ENCODE assay signal across 8 cellular contexts in the genomic region with DNA sequence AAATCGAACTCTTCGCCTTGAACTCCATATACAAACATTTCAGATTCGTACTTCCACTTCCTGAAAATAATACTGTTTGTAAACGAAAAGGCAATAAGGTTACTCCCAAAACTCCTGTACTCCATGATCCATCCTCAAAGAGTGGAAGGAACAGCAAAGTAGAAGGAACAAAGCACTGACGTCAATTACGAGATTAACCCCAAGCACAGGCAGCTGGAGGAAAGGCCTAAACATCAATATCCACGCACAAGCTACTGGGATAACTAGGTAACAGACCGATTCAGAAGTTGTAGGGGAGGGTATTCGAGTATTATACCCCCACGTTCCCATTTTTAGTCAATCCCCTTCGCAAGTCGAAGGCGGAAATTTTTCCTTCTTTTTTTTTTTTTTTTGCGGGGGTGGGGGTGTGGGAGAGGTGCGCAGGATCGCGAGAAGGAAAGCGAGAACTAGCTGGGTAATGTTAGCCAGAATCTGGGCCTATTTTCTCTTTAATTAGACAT. TPM values are rescaled to one million over a fixed set of nuclear protein-coding genes. Genes with fewer than 3 reads are reported as not detected.
DNase-seq lines count a peak whose midpoint lies in the region; ATAC-seq and TF ChIP-seq lines count a peak whose summit lies in the region.

No MANE protein-coding gene starts in this region.

- peaks cover 16% of the 10 kb centered on the region for H3K36me3 Mint-ChIP-seq in CD8-positive, alpha-beta T cell

- DNase-seq in CD8-positive, alpha-beta T cell, result no peak
- DNase-seq in HEK293T (ENCODE audit: extremely low spot score) (peak; percentile 31), NOMO-1 treated with DMSO at 0.1 percent for 48 hours (lab: John Stamatoyannopoulos, UW; ENCODE audit: unreplicated experiment) (peak; percentile 48), astrocyte of the cerebellum (ENCODE audit: low read depth) (peak; percentile 37), hepatic stellate cell (ENCODE audit: low spot score) (peak; percentile 54)

- peaks cover 41% of the 10 kb centered on the region for H3K4me1 ChIP-seq in CD8-positive, alpha-beta T cell (ENCODE audit: insufficient read depth, low read length)
- H3K4me1 ChIP-seq in rectal smooth muscle tissue (ENCODE audit: control insufficient read depth, insufficient read depth, low read length), result no peaks in the 10 kb centered on the region

- no peak for TF ChIP-seq CTCF in CD8-positive, alpha-beta T cell (IDR thresholded peaks at IDR 0.05)
- no peak for TF ChIP-seq CTCF in astrocyte of the cerebellum (IDR thresholded peaks at IDR 0.05; ENCODE audit: low read depth, low read length, missing control alignments)

- no peaks in the 10 kb centered on the region for H3K27me3 Mint-ChIP-seq in CD8-positive, alpha-beta T cell (ENCODE audit: low read depth)

- H3K4me3 Mint-ChIP-seq in CD8-positive, alpha-beta T cell, result peak overlapping the region; percentile 95

- H3K9ac ChIP-seq in rectal smooth muscle tissue (ENCODE audit: low read length), result peak overlapping the region; percentile 82

- peak overlapping the region; percentile 52 for H3K4me3 ChIP-seq in CD8-positive, alpha-beta T cell (ENCODE audit: low read depth, low read length)
- peak overlapping the region; percentile 93 for H3K4me3 ChIP-seq in astrocyte of the cerebellum (ENCODE audit: low read depth, low read length)
- H3K4me3 ChIP-seq in rectal smooth muscle tissue (ENCODE audit: low read length), result peak overlapping the region; percentile 87

- H3K36me3 ChIP-seq in CD8-positive, alpha-beta T cell (ENCODE audit: insufficient read depth, low read length), result no peaks in the 10 kb centered on the region
- H3K36me3 ChIP-seq in rectal smooth muscle tissue (ENCODE audit: control insufficient read depth, insufficient read depth, low read length), result no peaks in the 10 kb centered on the region

- peak overlapping the region; percentile 84 for H3K27ac ChIP-seq in CD8-positive, alpha-beta T cell (ENCODE audit: low read depth, low read length)
- H3K27ac ChIP-seq in rectal smooth muscle tissue (ENCODE audit: low read depth, low read length), result peak overlapping the region; percentile 99

- H3K9me3 ChIP-seq in CD8-positive, alpha-beta T cell (ENCODE audit: low read length), result no peaks in the 10 kb centered on the region

- peak overlapping the region; percentile 99 for H3K27ac Mint-ChIP-seq in CD8-positive, alpha-beta T cell

- in situ Hi-C loops in astrocyte of the cerebellum (cut with HindIII; ENCODE audit: low sequenced_read_pairs), result loop anchor here (5.0 kb wide), 1 partner anchor 45 kb away; no protein-coding TSS in a partner anchor

- intact Hi-C loops in CD8-positive, alpha-beta T cell (cut with DNase I, micrococcal nuclease), result loop anchor here (2.0 to 10.0 kb wide), 8 partner anchors 96 to 1945 kb away; partner anchors contain the start of genes RAD50 (in 2 of the 2), CCNI2 (in 1 of the 2), FNIP1 (in 1 of the 2) and GDF9 (in 1 of the 2)

- CTCF ChIA-PET in CD8-positive, alpha-beta T cell (lab: Charles Lee), result interaction anchor here (0.6 to 0.7 kb wide), 3 partner anchors 65 to 1776 kb away, joined by 3 to 4 read pairs (median 3); no protein-coding TSS in a partner anchor
- CTCF ChIA-PET in HEK293T (lab: Yijun Ruan, JAX), result interaction anchor here (0.7 kb wide), 1 partner anchor 154 kb away, joined by 3 read pairs; no protein-coding TSS in a partner anchor

- no peaks in the 10 kb centered on the region for H3K27me3 ChIP-seq in CD8-positive, alpha-beta T cell (ENCODE audit: insufficient read depth, low read length)
- H3K27me3 ChIP-seq in rectal smooth muscle tissue (ENCODE audit: control insufficient read depth, insufficient read depth, low read length), result no peaks in the 10 kb centered on the region

- no peak for ATAC-seq in CD8-positive, alpha-beta T cell
- ATAC-seq in HG02973 (IDR thresholded peaks at IDR 0.05; ENCODE audit: unreplicated experiment) (no peak), GM18870 (IDR thresholded peaks at IDR 0.05; ENCODE audit: unreplicated experiment) (no peak)

- H3K4me1 Mint-ChIP-seq in CD8-positive, alpha-beta T cell (ENCODE audit: low read depth), result peaks cover 50% of the 10 kb centered on the region

- H3K9me3 Mint-ChIP-seq in CD8-positive, alpha-beta T cell, result no peaks in the 10 kb centered on the region

- POLR2A ChIA-PET in CD8-positive, alpha-beta T cell (lab: Charles Lee), result interaction anchor here (1.2 to 3.5 kb wide), 5 partner anchors 63 to 225 kb away, joined by 3 to 49 read pairs (median 4); partner anchors contain the start of genes GDF9, HSPA4, KIF3A and UQCRQ
- POLR2A ChIA-PET in HEK293T (lab: Yijun Ruan, JAX), result interaction anchor here (1.0 to 3.7 kb wide), 9 partner anchors 20 to 142 kb away, joined by 3 to 35 read pairs (median 4); partner anchors contain the start of genes GDF9, HSPA4, UQCRQ and ZCCHC10

TF ChIP-seq in HEK293T, 16 proteins besides CTCF, POLR2A, EP300 and RAD21:
- TF ChIP-seq SUZ12 (IDR thresholded peaks at IDR 0.05), result no peak
- no peak for TF ChIP-seq LEF1 (IDR thresholded peaks at IDR 0.05; ENCODE audit: borderline replicate concordance)
- TF ChIP-seq L3MBTL2 (conservative IDR thresholded peaks at IDR 0.05), result peak; percentile 29
- TF ChIP-seq ZNF384 (IDR thresholded peaks at IDR 0.05), result peak; percentile 99
TF ChIP-seq in HEK293T: peak in this region for 2.

RNA-seq across cellular contexts. Expression of gene AFF4, which starts 1.0 kb away (rescaled TPM):
- 100 to 1,000 TPM in 1 of 2 experiments, 10 to 100 TPM in 1; 98.0 to 104 TPM for total RNA-seq in CD8-positive, alpha-beta T cell

Comparison
In these comparisons a context has a peak if more than half of its experiments do, and no peak if none do; other contexts are left out.
1. DNase-seq: peak in HEK293T (single experiment), NOMO-1 treated with DMSO at 0.1 percent for 48 hours (single experiment), astrocyte of the cerebellum (single experiment) and hepatic stellate cell (single experiment); none in CD8-positive, alpha-beta T cell (0 of 7).
2. Peak in every context shown above with its lines, with median percentiles within 50 percentile points of each other: H3K4me3 ChIP-seq.